In genomic region chr11:123139206-123139605, GRCh38 we compare ENCODE assay signal across 16 cellular contexts. TPM values are rescaled to one million over a fixed set of nuclear protein-coding genes. Genes with fewer than 3 reads are reported as not detected.
DNase-seq lines count a peak whose midpoint lies in the region; TF ChIP-seq lines count a peak whose summit lies in the region.
"Had no signal": no experiment of that assay in that cellular context is flagged by ENCODE, and none has a peak within 500 bp of the region (broad histone marks: within the 10 kb centered on the region; RNA-seq: fewer than 3 reads in every experiment).

No MANE protein-coding gene starts in this region.

- H4K20me1 ChIP-seq in neural progenitor cell (ENCODE audit: low read depth) = no peaks in the 10 kb centered on the region

- 97% methylated on average over 4 of the region's 4 CpGs for WGBS in esophagus muscularis mucosa

- H3K79me2 ChIP-seq in neural progenitor cell (ENCODE audit: low read depth) = no peaks in the 10 kb centered on the region

- H3K4me1 Mint-ChIP-seq in neural progenitor cell = peaks cover 26% of the 10 kb centered on the region

- H2AFZ ChIP-seq in neural progenitor cell (replicated peaks) = no peak overlapping the region
- H2AFZ ChIP-seq: PC-9 had no signal

- peaks cover 7% of the 10 kb centered on the region for H3K9me3 Mint-ChIP-seq in neural progenitor cell

- H3K27me3 ChIP-seq in cardiac muscle cell (no peaks in the 10 kb centered on the region), right atrium auricular region (no peaks in the 10 kb centered on the region), esophagus muscularis mucosa (no peaks in the 10 kb centered on the region), neural progenitor cell (no peaks in the 10 kb centered on the region)

- H3K36me3 Mint-ChIP-seq in neural progenitor cell = no peaks in the 10 kb centered on the region
- H3K36me3 Mint-ChIP-seq: CD14-positive monocyte had no signal

- intact Hi-C loops in esophagus muscularis mucosa (cut with DNase I) = no loop called here

- TF ChIP-seq CTCF in cardiac muscle cell (IDR thresholded peaks at IDR 0.05; ENCODE audit: low read depth, low read length) = no peak
- no peak for TF ChIP-seq CTCF in right atrium auricular region (IDR thresholded peaks at IDR 0.05)
- no peak for TF ChIP-seq CTCF in esophagus muscularis mucosa (IDR thresholded peaks at IDR 0.05)
- TF ChIP-seq CTCF in neural progenitor cell (IDR thresholded peaks at IDR 0.05) = no peak

- H3K27ac ChIP-seq in cardiac muscle cell (peak overlapping the region; percentile 8), right atrium auricular region (no peak overlapping the region), esophagus muscularis mucosa (replicated peaks in 1 of 4) (peak overlapping the region; percentile 72 to 81 (median 74)), neural progenitor cell (no peak overlapping the region)
- H3K27ac ChIP-seq: PC-9 had no signal

- TF ChIP-seq POLR2A in esophagus muscularis mucosa (IDR thresholded peaks at IDR 0.05; ENCODE audit: low read depth) = no peak

- no peak overlapping the region for H3K4me2 ChIP-seq in neural progenitor cell
- H3K4me2 ChIP-seq: PC-9 had no signal

- no peak overlapping the region for H3K4me3 Mint-ChIP-seq in neural progenitor cell
- H3K4me3 Mint-ChIP-seq: CD14-positive monocyte had no signal

- no peak for TF ChIP-seq EP300 in esophagus muscularis mucosa (IDR thresholded peaks at IDR 0.05)

- H3K4me1 ChIP-seq in cardiac muscle cell (ENCODE audit: low read depth) (peaks cover 15% of the 10 kb centered on the region), right atrium auricular region (peaks cover 0 to 13% of the 10 kb centered on the region in 2 donors), esophagus muscularis mucosa (peaks cover 12 to 46% (median 41%) of the 10 kb centered on the region in 4 donors), neural progenitor cell (peaks cover 7% of the 10 kb centered on the region)

- DNase-seq in cardiac muscle cell (ENCODE audit: low read depth in 1 of 2, low spot score in 1 of 2) = no peak
- no peak for DNase-seq in right atrium auricular region (ENCODE audit: low spot score)
- no peak for DNase-seq in esophagus muscularis mucosa (ENCODE audit: extremely low spot score)
- no peak for DNase-seq in neural progenitor cell (ENCODE audit: low spot score)
- no peak for DNase-seq in AG08396 (ENCODE audit: low spot score)
- no peak for DNase-seq in H4 (ENCODE audit: low spot score)
- DNase-seq in DMS79 treated with DMSO at 0.1 percent for 48 hours (lab: John Stamatoyannopoulos, UW) = no peak
- DNase-seq: NCI-H1417; NCI-H187 treated with DMSO at 0.1 percent for 48 hours; NCI-H446; NCI-H69; NK-92 treated with Interleukin-12 subunit alpha and Interleukin-12 subunit beta, amount 100 ng/mL, for 24 hours; PC-9 had no signal

- H3K9me3 ChIP-seq in cardiac muscle cell (ENCODE audit: low read depth) = no peaks in the 10 kb centered on the region
- no peaks in the 10 kb centered on the region for H3K9me3 ChIP-seq in right atrium auricular region
- no peaks in the 10 kb centered on the region for H3K9me3 ChIP-seq in esophagus muscularis mucosa
- H3K9me3 ChIP-seq in neural progenitor cell (ENCODE audit: low read depth) = no peaks in the 10 kb centered on the region

- peak overlapping the region; percentile 68 for H3K27ac Mint-ChIP-seq in neural progenitor cell

- H3K9ac ChIP-seq in neural progenitor cell = no peak overlapping the region

- H3K4me3 ChIP-seq in cardiac muscle cell (no peak overlapping the region), right atrium auricular region (no peak overlapping the region), esophagus muscularis mucosa (no peak overlapping the region), neural progenitor cell (no peak overlapping the region)
- H3K4me3 ChIP-seq: PC-9 had no signal

- H3F3A ChIP-seq in neural progenitor cell (ENCODE audit: low read depth) = peaks cover 11% of the 10 kb centered on the region

- no peaks in the 10 kb centered on the region for H3K36me3 ChIP-seq in cardiac muscle cell
- H3K36me3 ChIP-seq in right atrium auricular region = no peaks in the 10 kb centered on the region
- H3K36me3 ChIP-seq in esophagus muscularis mucosa = no peaks in the 10 kb centered on the region
- H3K36me3 ChIP-seq in neural progenitor cell = no peaks in the 10 kb centered on the region

- no peaks in the 10 kb centered on the region for H3K27me3 Mint-ChIP-seq in neural progenitor cell (ENCODE audit: insufficient read depth, low read depth)

RNA-seq across cellular contexts. Expression of gene CLMP, which starts 55.8 kb away (rescaled TPM):
- total RNA-seq in cardiac muscle cell = 4.2 and 8.4 TPM in 2 replicates
- 2.1 and 5.1 TPM in 2 replicates for polyA plus RNA-seq in cardiac muscle cell
- total RNA-seq in right atrium auricular region = 10 to 100 TPM in 1 of 2 donors, 1 to 10 TPM in 1; 8.4 to 34.3 TPM
- total RNA-seq in esophagus muscularis mucosa = 100 to 1,000 TPM; 169 to 215 (median 197) TPM
- 5.7 and 10.7 TPM in 2 replicates for total RNA-seq in neural progenitor cell (ENCODE audit: low replicate concordance)
- total RNA-seq in H4 (2014; rRNA removed; shearing (Covaris generic)) = 13.6 and 25.2 TPM in 2 replicates
- total RNA-seq: HepG2, SK-MEL-5 had no signal
- polyA plus RNA-seq: HepG2 had no signal

Comparison
In these comparisons a context has a peak if more than half of its experiments do, and no peak if none do; other contexts are left out.
1. H3K27ac ChIP-seq: peak in cardiac muscle cell (single experiment) and esophagus muscularis mucosa (4 of 4); none in right atrium auricular region (0 of 2) and neural progenitor cell (single experiment).